ENCODE assay signal across 6 cellular contexts in the genomic region with DNA sequence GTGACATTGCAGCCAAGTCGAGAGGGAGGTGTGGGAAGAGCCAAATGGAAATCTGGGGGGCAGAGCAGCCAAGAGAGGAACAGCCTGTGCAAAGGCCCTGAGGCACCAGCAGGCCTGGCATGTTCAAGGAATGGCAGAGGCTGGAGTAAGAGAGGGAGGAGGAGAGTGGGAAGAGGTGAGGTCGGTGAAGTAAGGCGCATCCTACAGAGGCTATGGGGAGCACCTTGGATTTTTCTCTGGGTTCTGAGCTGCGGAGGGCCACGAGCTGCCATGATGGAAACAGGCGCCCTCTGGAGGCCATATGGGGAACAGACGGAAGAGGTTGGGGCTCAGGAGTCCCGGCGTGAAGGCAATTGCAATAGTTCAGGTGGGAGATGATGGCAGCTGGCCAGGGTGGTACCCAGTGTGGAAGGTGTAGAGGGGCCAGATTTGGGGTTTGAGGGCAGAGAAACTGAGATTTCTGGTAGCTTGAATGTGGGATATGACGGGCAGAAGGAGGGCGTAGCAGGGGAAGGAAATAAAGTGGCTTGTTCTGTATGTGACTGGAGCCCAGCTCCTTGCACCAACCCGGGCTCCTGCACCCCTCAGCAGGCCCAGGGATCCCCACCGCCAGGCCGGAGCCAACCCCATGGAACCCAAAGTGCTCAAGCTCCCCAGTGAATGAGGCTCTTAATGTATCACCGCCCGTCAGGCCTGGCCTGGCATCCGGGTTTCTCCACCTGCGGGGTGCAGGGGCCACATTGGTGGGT. TPM values are rescaled to one million over a fixed set of nuclear protein-coding genes. Genes with fewer than 3 reads are reported as not detected.
A peak's percentile ranks its signal among the peaks of the same experiment; 100 is the strongest.
DNase-seq lines count a peak whose midpoint lies in the region; ATAC-seq and TF ChIP-seq lines count a peak whose summit lies in the region.

No MANE protein-coding gene starts in this region.

- no peak overlapping the region for H3K9ac ChIP-seq in OCI-LY1 (ENCODE audit: low read length)

- H3K4me3 ChIP-seq in OCI-LY1 (ENCODE audit: low read depth, low read length, poor library complexity, severe bottlenecking) (no peak overlapping the region), body of pancreas (no peak overlapping the region)

- peaks cover 2% of the 10 kb centered on the region for H3K36me3 Mint-ChIP-seq in osteocyte (ENCODE audit: unreplicated experiment)

- H3K27me3 Mint-ChIP-seq in osteocyte (ENCODE audit: unreplicated experiment): no peaks in the 10 kb centered on the region

- H3F3A ChIP-seq in OCI-LY1 (ENCODE audit: insufficient read depth, low read length): no peaks in the 10 kb centered on the region

- WGBS in body of pancreas, 2 donors: 51 to 58% methylated on average over 15 to 17 of the region's 18 CpGs

- intact Hi-C loops in body of pancreas (cut with DNase I): no loop called here

- no peaks in the 10 kb centered on the region for H3K9me2 ChIP-seq in OCI-LY1 (ENCODE audit: low read depth, low read length)

- H3K27ac ChIP-seq in OCI-LY1 (ENCODE audit: low read depth, low read length, poor library complexity, severe bottlenecking): no peak overlapping the region
- no peak overlapping the region for H3K27ac ChIP-seq in body of pancreas

- DNase-seq in Daoy (ENCODE audit: low read depth) (peak; percentile 59), body of pancreas (peak in 3 of 4 donors; percentile 39 to 61 (median 57)), osteocyte (ENCODE audit: extremely low spot score, unreplicated experiment) (no peak)

- H3K4me1 ChIP-seq in OCI-LY1 (ENCODE audit: insufficient read depth, low read length, severe bottlenecking) (no peaks in the 10 kb centered on the region), body of pancreas (peaks cover 34% of the 10 kb centered on the region)

- no peaks in the 10 kb centered on the region for H4K20me1 ChIP-seq in OCI-LY1 (ENCODE audit: insufficient read depth, low read length)

- H3K36me3 ChIP-seq in OCI-LY1 (ENCODE audit: insufficient read depth, low read length): no peaks in the 10 kb centered on the region
- no peaks in the 10 kb centered on the region for H3K36me3 ChIP-seq in body of pancreas (replicated peaks in 1 of 2; ENCODE audit: insufficient read depth in 1 of 2, low read depth in 2 of 2)

- no peaks in the 10 kb centered on the region for H3K9me3 ChIP-seq in OCI-LY1 (ENCODE audit: low read length)
- no peaks in the 10 kb centered on the region for H3K9me3 ChIP-seq in body of pancreas

- H3K27me3 ChIP-seq in OCI-LY1 (ENCODE audit: insufficient read depth, low read length) (no peaks in the 10 kb centered on the region), body of pancreas (no peaks in the 10 kb centered on the region)

- TF ChIP-seq POLR2A in body of pancreas (IDR thresholded peaks at IDR 0.05): no peak

- H3K4me2 ChIP-seq in OCI-LY1 (ENCODE audit: low read length): no peak overlapping the region

- no peak overlapping the region for H3K4me3 Mint-ChIP-seq in osteocyte (ENCODE audit: unreplicated experiment)

- peaks cover 8% of the 10 kb centered on the region for H3K4me1 Mint-ChIP-seq in osteocyte (ENCODE audit: unreplicated experiment)

- no peak overlapping the region for H3K27ac Mint-ChIP-seq in osteocyte (ENCODE audit: unreplicated experiment)

- H3K79me2 ChIP-seq in OCI-LY1 (ENCODE audit: insufficient read depth, low read length): no peaks in the 10 kb centered on the region

- peak; percentile 88 for TF ChIP-seq CTCF in OCI-LY1 (IDR thresholded peaks at IDR 0.05; ENCODE audit: low read length)
- peak in 6 of 7 experiments; percentile 37 to 68 (median 49) for TF ChIP-seq CTCF in body of pancreas (IDR thresholded peaks at IDR 0.05)
- peak; percentile 64 for TF ChIP-seq CTCF in osteocyte (IDR thresholded peaks at IDR 0.05)

- no peak overlapping the region for H2AFZ ChIP-seq in OCI-LY1 (ENCODE audit: low read length)

- H3K9me3 Mint-ChIP-seq in osteocyte (ENCODE audit: unreplicated experiment): no peaks in the 10 kb centered on the region

- ATAC-seq in body of pancreas (no peak), HG02884 (IDR thresholded peaks at IDR 0.05; ENCODE audit: unreplicated experiment) (no peak), HG03135 (IDR thresholded peaks at IDR 0.05; ENCODE audit: unreplicated experiment) (no peak)

RNA-seq across cellular contexts. Expression of gene STRN4, which starts 20.5 kb away (rescaled TPM):
- 67.1 and 106 TPM in 2 replicates for total RNA-seq in Daoy (2014; rRNA removed; shearing (Covaris generic))
- total RNA-seq in body of pancreas (10 to 100 TPM; 51.4 to 55.5 TPM), osteocyte (87.1 and 93.5 TPM in 2 replicates)

RNA-seq across cellular contexts. Expression of gene FKRP, which starts 20.9 kb away (rescaled TPM):
- 20.0 and 23.1 TPM in 2 replicates for total RNA-seq in Daoy (2014; rRNA removed; shearing (Covaris generic))
- total RNA-seq in body of pancreas (10 to 100 TPM in 1 of 2 donors, 1 to 10 TPM in 1; 8.8 to 13.2 TPM), osteocyte (34.0 and 37.7 TPM in 2 replicates)

RNA-seq across cellular contexts. Expression of gene SLC1A5, which starts 21.7 kb away (rescaled TPM):
- 117 and 141 TPM in 2 replicates for total RNA-seq in Daoy (2014; rRNA removed; shearing (Covaris generic))
- total RNA-seq in body of pancreas: 10 to 100 TPM; 31.4 to 39.2 TPM
- total RNA-seq in osteocyte: 313 and 354 TPM in 2 replicates

RNA-seq across cellular contexts. Expression of gene PRKD2, which starts 49.8 kb away (rescaled TPM):
- total RNA-seq in Daoy (2014; rRNA removed; shearing (Covaris generic)): 15.3 and 22.9 TPM in 2 replicates
- total RNA-seq in body of pancreas (10 to 100 TPM; 18.9 to 58.3 TPM), osteocyte (41.9 and 43.9 TPM in 2 replicates)
